In genomic region chr15:95329362-95329761, GRCh38 we compare ENCODE assay signal across 14 cellular contexts.
DNase-seq lines count a peak whose midpoint lies in the region; ATAC-seq and TF ChIP-seq lines count a peak whose summit lies in the region.
"Had no signal": no experiment of that assay in that cellular context is flagged by ENCODE, and none has a peak within 500 bp of the region (broad histone marks: within the 10 kb centered on the region; RNA-seq: fewer than 3 reads in every experiment).

No MANE protein-coding gene starts in this region.

- H3K27ac ChIP-seq in heart left ventricle (peak overlapping the region in 11 of 12 donors; percentile 6 to 92 (median 67)), coronary artery (peak overlapping the region; percentile 38 to 99), testis (peak overlapping the region; percentile 93 to 96), substantia nigra (ENCODE audit: low read depth, low read length, poor library complexity, severe bottlenecking) (no peak overlapping the region)
- H3K27ac ChIP-seq: 22Rv1 had no signal

- TF ChIP-seq POLR2A in heart left ventricle (IDR thresholded peaks at IDR 0.05) = no peak
- no peak for TF ChIP-seq POLR2A in testis (IDR thresholded peaks at IDR 0.05)

- peaks cover 0 to 14% (median 5%) of the 10 kb centered on the region in 9 donors for H3K27me3 ChIP-seq in heart left ventricle
- no peaks in the 10 kb centered on the region for H3K27me3 ChIP-seq in testis

- 76 to 93% (median 80%) methylated on average over 8 of the region's 8 CpGs for WGBS in heart left ventricle, 4 donors
- WGBS in testis, 2 donors = 37 to 43% methylated on average over 8 of the region's 8 CpGs

- TF ChIP-seq CTCF in heart left ventricle (IDR thresholded peaks at IDR 0.05) (no peak), coronary artery (IDR thresholded peaks at IDR 0.05) (no peak), testis (IDR thresholded peaks at IDR 0.05) (no peak)

- H3K36me3 ChIP-seq in heart left ventricle (no peaks in the 10 kb centered on the region), testis (ENCODE audit: low read depth, missing control alignments) (no peaks in the 10 kb centered on the region)

- H3K4me3 ChIP-seq in heart left ventricle (peak overlapping the region in 6 of 12 donors; percentile 1 to 69 (median 31)), coronary artery (peak overlapping the region; percentile 92), testis (peak overlapping the region; percentile 15 to 23)

- intact Hi-C loops in heart left ventricle (cut with DNase I) = loop anchor here in 2 of 10 donors (2.0 to 10.0 kb wide), 3 partner anchors 37 to 125 kb away; no protein-coding TSS in a partner anchor
- intact Hi-C loops in left cardiac atrium (cut with DNase I) = no loop called here
- intact Hi-C loops in testis (cut with DNase I; ENCODE audit: low total_unique reads) = loop anchor here (5.0 to 10.0 kb wide), 2 partner anchors 55 to 1003 kb away; partner anchors contain the start of gene NR2F2
- intact Hi-C loops in left colon (cut with DNase I, micrococcal nuclease) = no loop called here

- DNase-seq in heart left ventricle (no peak), left cardiac atrium (no peak), coronary artery (ENCODE audit: low spot score) (no peak), left kidney (ENCODE audit: low read depth, low spot score) (peak; percentile 26), testis (peak; percentile 21), left colon (no peak), substantia nigra (lab: John Stamatoyannopoulos, UW) (no peak)
- DNase-seq in stimulated activated CD4-positive, alpha-beta T cell treated with anti-CD3 and anti-CD28 coated beads, Interleukin-12 subunit alpha, Interleukin-12 subunit beta, amount 100 ng/mL, for 4 hours = no peak
- DNase-seq: CD8-positive, alpha-beta memory T cell; NCI-H1436 treated with DMSO at 0.1 percent for 48 hours; NCI-H2081; NCI-H524 treated with DMSO at 0.1 percent for 48 hours had no signal

- ATAC-seq in heart left ventricle (no peak), left cardiac atrium (no peak), left colon (no peak)
- ATAC-seq: HCT116 had no signal

- H3K9me3 ChIP-seq in heart left ventricle (no peaks in the 10 kb centered on the region), testis (no peaks in the 10 kb centered on the region)

- peaks cover 0 to 16% (median 0%) of the 10 kb centered on the region in 12 donors for H3K4me1 ChIP-seq in heart left ventricle
- H3K4me1 ChIP-seq in testis = no peaks in the 10 kb centered on the region

Comparison
In these comparisons a context has a peak if more than half of its experiments do, and no peak if none do; other contexts are left out.
1. DNase-seq: peak in left kidney (single experiment) and testis (single experiment); none in heart left ventricle (0 of 5), left cardiac atrium (single experiment), coronary artery (single experiment), stimulated activated CD4-positive, alpha-beta T cell treated with anti-CD3 and anti-CD28 coated beads, Interleukin-12 subunit alpha, Interleukin-12 subunit beta, amount 100 ng/mL, for 4 hours (single experiment), left colon (0 of 2) and substantia nigra (0 of 49).